8 cellular contexts compared by ENCODE assay signal in the genomic region with DNA sequence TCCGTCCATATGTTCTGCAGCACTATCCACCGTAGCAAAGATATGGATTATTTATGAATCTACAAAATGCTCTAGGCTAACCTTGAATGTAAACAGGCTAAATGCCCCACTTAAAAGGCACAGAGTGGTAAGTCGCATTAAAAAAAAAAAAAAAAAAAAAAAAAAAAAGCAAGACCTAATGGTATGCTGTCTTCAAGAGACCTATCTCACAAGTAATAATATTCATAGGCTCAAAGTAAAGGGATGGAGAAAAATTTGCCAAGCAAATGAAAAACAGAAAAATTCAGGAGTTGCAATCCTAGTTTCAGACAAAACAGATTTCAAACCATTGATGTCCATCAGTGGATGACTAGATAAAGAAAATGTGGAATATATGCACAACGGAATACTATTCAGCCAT.
"Had no signal": no experiment of that assay in that cellular context is flagged by ENCODE, and none has a peak within 500 bp of the region (broad histone marks: within the 10 kb centered on the region; RNA-seq: fewer than 3 reads in every experiment).

No MANE protein-coding gene starts in this region.

- FAIRE-seq: G401.6, GM12878, GM12891, GM12892, GM18507, GM19239 had no signal

- DNase-seq: GDM1, GF-D8 had no signal

- ATAC-seq: GM12878 had no signal

- H3K4me3 ChIP-seq: GM12878 had no signal
